ENCODE assay signal across 19 cellular contexts in genomic region chr11:31096191-31096590, GRCh38.
"Had no signal": no experiment of that assay in that cellular context is flagged by ENCODE, and none has a peak within 500 bp of the region (broad histone marks: within the 10 kb centered on the region; RNA-seq: fewer than 3 reads in every experiment).

No MANE protein-coding gene starts in this region.

- ATAC-seq: gastroesophageal sphincter; left colon; left ventricle myocardium superior; natural killer cell treated with Interleukin-12 subunit alpha and Interleukin-12 subunit beta and Interleukin-15 and Interleukin-18, amount 100 ng/mL, for 72 hours; right cardiac atrium had no signal

- DNase-seq: dermis blood vessel endothelial cell; esophagus squamous epithelium; foreskin fibroblast; glutamatergic neuron; immature natural killer cell; left colon; left ventricle myocardium superior; mesenchymal stem cell; midbrain; nucleus accumbens; ovary; small intestine; stimulated activated CD4-positive, alpha-beta T cell treated with anti-CD3 and anti-CD28 coated beads, Interleukin-12 subunit alpha, Interleukin-12 subunit beta, amount 100 ng/mL, for 4 hours; stimulated activated CD4-positive, alpha-beta T cell treated with anti-CD3 and anti-CD28 coated beads, Interleukin-2, amount 100 ng/mL, for 48 hours; stimulated activated naive CD4-positive, alpha-beta T cell treated with Interleukin-2 at 50 U/mL for 16 hours; thyroid gland had no signal
